In the genomic region with DNA sequence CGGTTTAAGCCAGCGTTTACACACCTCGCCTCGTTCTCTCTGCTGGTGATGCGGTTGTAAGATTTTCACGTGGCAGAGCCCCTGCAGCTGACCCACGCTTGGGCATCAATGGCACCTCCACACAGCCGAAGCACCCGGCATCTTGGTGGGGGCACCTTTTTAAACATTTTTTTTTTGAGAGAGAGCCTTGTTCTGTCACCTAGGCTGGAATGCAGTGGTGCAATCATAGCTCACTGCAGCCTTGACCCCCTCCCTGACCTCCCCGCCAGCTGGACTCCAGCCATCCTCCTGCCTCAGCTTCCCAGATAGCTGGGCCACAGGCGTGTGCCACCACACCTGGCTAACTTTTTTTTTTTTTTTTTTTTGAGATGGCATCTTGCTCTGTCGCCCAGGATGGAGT, we compare ENCODE assay signal across 23 cellular contexts. TPM values are rescaled to one million over a fixed set of nuclear protein-coding genes. Genes with fewer than 3 reads are reported as not detected.
DNase-seq lines count a peak whose midpoint lies in the region; ATAC-seq and TF ChIP-seq lines count a peak whose summit lies in the region.
"Had no signal": no experiment of that assay in that cellular context is flagged by ENCODE, and none has a peak within 500 bp of the region (broad histone marks: within the 10 kb centered on the region; RNA-seq: fewer than 3 reads in every experiment).

No MANE protein-coding gene starts in this region.

- no peaks in the 10 kb centered on the region for H3K9me3 ChIP-seq in HEK293 (ENCODE audit: control insufficient read depth, insufficient read depth, low read depth, low read length)
- H3K9me3 ChIP-seq in neuronal stem cell (replicated peaks in 1 of 2; ENCODE audit: control insufficient read depth in 2 of 2, insufficient read depth in 1 of 2, low read depth in 1 of 2, low read length in 2 of 2): no peaks in the 10 kb centered on the region
- no peaks in the 10 kb centered on the region for H3K9me3 ChIP-seq in tibial nerve
- H3K9me3 ChIP-seq: BE2C, BLaER1 had no signal

- no peak overlapping the region for H2BK12ac ChIP-seq in neuronal stem cell (ENCODE audit: low read length)

- H3K27me3 Mint-ChIP-seq in nephron (ENCODE audit: low read depth) (no peaks in the 10 kb centered on the region), natural killer cell (ENCODE audit: low read depth in 2 of 2) (no peaks in the 10 kb centered on the region)
- H3K27me3 Mint-ChIP-seq: CD4-positive, alpha-beta memory T cell; CD8-positive, alpha-beta memory T cell had no signal

- H3K18ac ChIP-seq in neuronal stem cell (ENCODE audit: low read length): no peak overlapping the region

- POLR2A ChIA-PET in HEK293 (lab: Yijun Ruan, JAX): no interaction called here
- POLR2A ChIA-PET in RWPE1 (lab: Yijun Ruan, JAX; ENCODE audit: low non-redundant PET): no interaction called here

- H2BK15ac ChIP-seq in neuronal stem cell (ENCODE audit: low read length): no peak overlapping the region

- H2BK5ac ChIP-seq in neuronal stem cell (ENCODE audit: low read length): no peak overlapping the region

- H3K4me2 ChIP-seq in neuronal stem cell (ENCODE audit: insufficient read depth, low read length, poor library complexity, severe bottlenecking): no peak overlapping the region
- H3K4me2 ChIP-seq: BLaER1 had no signal

- TF ChIP-seq CTCF in HEK293 (tag by site-specific recombination; IDR thresholded peaks at IDR 0.05) (no peak), RWPE1 (conservative IDR thresholded peaks at IDR 0.05; ENCODE audit: low read depth) (no peak), nephron (IDR thresholded peaks at IDR 0.05; ENCODE audit: unreplicated experiment in 3 of 3) (no peak), tibial nerve (IDR thresholded peaks at IDR 0.05) (no peak), natural killer cell (IDR thresholded peaks at IDR 0.05) (no peak)

- no peak overlapping the region for H3K27ac Mint-ChIP-seq in nephron
- H3K27ac Mint-ChIP-seq in natural killer cell: no peak overlapping the region
- H3K27ac Mint-ChIP-seq: CD4-positive, alpha-beta memory T cell; CD8-positive, alpha-beta memory T cell had no signal

- H3K9ac ChIP-seq in neuronal stem cell (ENCODE audit: low read depth, low read length, poor library complexity): peak overlapping the region; percentile 60

- H2AK5ac ChIP-seq in neuronal stem cell (ENCODE audit: low read depth, low read length): no peak overlapping the region

- no peak for TF ChIP-seq POLR2A in tibial nerve (IDR thresholded peaks at IDR 0.05)

- no peak for ATAC-seq in natural killer cell
- ATAC-seq: GM12878 had no signal

- intact Hi-C loops in natural killer cell (cut with micrococcal nuclease): no loop called here

- H4K8ac ChIP-seq in neuronal stem cell (ENCODE audit: low read depth, low read length): no peak overlapping the region

- peaks cover 0 to 71% of the 10 kb centered on the region in 2 experiments; a peak in 2 of 3 replicates for H3K36me3 ChIP-seq in HEK293 (ENCODE audit: control insufficient read depth in 2 of 2, insufficient read depth in 1 of 2, low read length in 2 of 2)
- H3K36me3 ChIP-seq in neuronal stem cell (replicated peaks in 1 of 2; ENCODE audit: control insufficient read depth in 2 of 2, insufficient read depth in 2 of 2, low read length in 2 of 2): peaks cover 9 to 70% of the 10 kb centered on the region in 2 donors
- H3K36me3 ChIP-seq in tibial nerve: peaks cover 0 to 74% (median 0%) of the 10 kb centered on the region in 3 donors

- no peaks in the 10 kb centered on the region for H3K4me1 Mint-ChIP-seq in nephron
- H3K4me1 Mint-ChIP-seq in natural killer cell: peaks cover 0 to 4% of the 10 kb centered on the region in 2 donors

- H3K14ac ChIP-seq in neuronal stem cell (ENCODE audit: low read length): no peak overlapping the region

- no peak overlapping the region for H2BK120ac ChIP-seq in neuronal stem cell (ENCODE audit: low read depth, low read length)

- no peak for TF ChIP-seq EP300 in tibial nerve (IDR thresholded peaks at IDR 0.05)

- H3K9me3 Mint-ChIP-seq in nephron (no peaks in the 10 kb centered on the region), natural killer cell (no peaks in the 10 kb centered on the region)
- H3K9me3 Mint-ChIP-seq: CD4-positive, alpha-beta memory T cell; CD8-positive, alpha-beta memory T cell had no signal

- CTCF ChIA-PET in HEK293 (lab: Yijun Ruan, JAX) (no interaction called here), RWPE1 (lab: Yijun Ruan, JAX) (interaction anchor here (0.6 kb wide), 2 partner anchors 53 to 117 kb away, joined by 3 to 4 read pairs; no protein-coding TSS in a partner anchor)

- H3K4me3 Mint-ChIP-seq in nephron (peak overlapping the region in 2 of 3 experiments; percentile 37 to 48), natural killer cell (no peak overlapping the region)
- H3K4me3 Mint-ChIP-seq: CD4-positive, alpha-beta memory T cell; CD8-positive, alpha-beta memory T cell had no signal

- H3K79me1 ChIP-seq in neuronal stem cell (ENCODE audit: low read depth, low read length): peaks cover 7% of the 10 kb centered on the region

- H3K27ac ChIP-seq in HEK293 (ENCODE audit: extremely low read depth, low read depth, low read length) (no peak overlapping the region), RWPE1 (peak overlapping the region; percentile 89), neuronal stem cell (replicated peaks; ENCODE audit: low read length) (no peak overlapping the region), tibial nerve (no peak overlapping the region)
- H3K27ac ChIP-seq: BLaER1, C4-2B had no signal

- no peak overlapping the region for H2AFZ ChIP-seq in neuronal stem cell (ENCODE audit: low read length)

- H3K4ac ChIP-seq in neuronal stem cell (ENCODE audit: low read length): no peak overlapping the region

- WGBS in neuronal stem cell (ENCODE audit: extremely low coverage in 2 of 2, insufficient read length in 2 of 2, insufficient replicate concordance in 1 of 2), 2 donors: no CpG with 5 or more reads among the region's 12 CpGs
- 85 to 88% methylated on average over 12 of the region's 12 CpGs for WGBS in tibial nerve, 2 donors

- H3K4me1 ChIP-seq in HEK293 (ENCODE audit: control insufficient read depth, insufficient read depth, low read length): no peaks in the 10 kb centered on the region
- H3K4me1 ChIP-seq in neuronal stem cell (ENCODE audit: control insufficient read depth in 2 of 2, insufficient read depth in 1 of 2, low read depth in 1 of 2, low read length in 2 of 2): peaks cover 4 to 7% of the 10 kb centered on the region in 2 donors
- peaks cover 0 to 12% (median 7%) of the 10 kb centered on the region in 4 donors for H3K4me1 ChIP-seq in tibial nerve
- H3K4me1 ChIP-seq: BE2C had no signal

- H4K91ac ChIP-seq in neuronal stem cell (ENCODE audit: low read depth, low read length, poor library complexity): no peak overlapping the region

- no peak overlapping the region for H3K4me3 ChIP-seq in HEK293 (ENCODE audit: low read depth, low read length)
- H3K4me3 ChIP-seq in neuronal stem cell (ENCODE audit: low read length in 2 of 2): no peak overlapping the region
- H3K4me3 ChIP-seq in tibial nerve: no peak overlapping the region
- H3K4me3 ChIP-seq: BLaER1, GM12878 had no signal

- H3K23ac ChIP-seq in neuronal stem cell (ENCODE audit: low read depth, low read length, poor library complexity): peak overlapping the region; percentile 17

- DNase-seq in RWPE1 (ENCODE audit: low spot score): no peak
- DNase-seq in neuronal stem cell (ENCODE audit: low spot score): no peak
- DNase-seq in tibial nerve (ENCODE audit: low spot score in 2 of 2): no peak
- DNase-seq in C1 segment of cervical spinal cord (lab: John Stamatoyannopoulos, UW): no peak
- DNase-seq in natural killer cell: no peak
- DNase-seq: 8988T; ACHN; BE2C; CD4-positive, alpha-beta memory T cell; CD8-positive, alpha-beta memory T cell; COR-L47; DMS 273 treated with DMSO at 0.1 percent for 48 hours; DMS153; DMS53; DMS79; DND-41; EL; GDM1 had no signal

- H3K27me3 ChIP-seq in neuronal stem cell (ENCODE audit: control insufficient read depth in 3 of 3, insufficient read depth in 3 of 3, low read depth in 1 of 3, low read length in 3 of 3) (no peaks in the 10 kb centered on the region), tibial nerve (no peaks in the 10 kb centered on the region)
- H3K27me3 ChIP-seq: BE2C, BLaER1 had no signal

- H3K36me3 Mint-ChIP-seq in nephron (ENCODE audit: low read depth) (no peaks in the 10 kb centered on the region), natural killer cell (no peaks in the 10 kb centered on the region)
- H3K36me3 Mint-ChIP-seq: CD4-positive, alpha-beta memory T cell; CD8-positive, alpha-beta memory T cell had no signal

TF ChIP-seq in HEK293, 187 proteins besides CTCF, POLR2A, EP300 and RAD21:
- TF ChIP-seq ZNF585B (tag by site-specific recombination; IDR thresholded peaks at IDR 0.05) (no peak), ZNF600 (tag by site-specific recombination; IDR thresholded peaks at IDR 0.05) (0 out of 2 replicates have a peak, but pooled peaks have one; percentile 12)

RNA-seq across cellular contexts. Expression of gene WDR90, which starts 4.9 kb away (rescaled TPM):
- 16.6 TPM for polyA plus RNA-seq in neuronal stem cell (2013, experiment 1 of 2)
- polyA plus RNA-seq in neuronal stem cell (2013, experiment 2 of 2): 15.8 TPM
- total RNA-seq in tibial nerve (10 to 100 TPM; 26.9 to 83.7 (median 54.1) TPM), natural killer cell (10 to 100 TPM; 16.7 to 22.8 (median 20.2) TPM)

RNA-seq across cellular contexts. Expression of gene MCRIP2, which starts 12.4 kb away (rescaled TPM):
- 10.3 TPM for polyA plus RNA-seq in neuronal stem cell (2013, experiment 1 of 2)
- 10.5 TPM for polyA plus RNA-seq in neuronal stem cell (2013, experiment 2 of 2)
- total RNA-seq in tibial nerve: 10 to 100 TPM; 20.8 to 37.7 (median 32.4) TPM
- 10 to 100 TPM; 11.3 to 17.4 (median 15.7) TPM for total RNA-seq in natural killer cell

RNA-seq across cellular contexts. Expression of gene RHOT2, which starts 13.9 kb away (rescaled TPM):
- polyA plus RNA-seq in neuronal stem cell (2013, experiment 1 of 2): 68.0 TPM
- 63.4 TPM for polyA plus RNA-seq in neuronal stem cell (2013, experiment 2 of 2)
- total RNA-seq in tibial nerve (100 to 1,000 TPM in 3 of 4 donors, 10 to 100 TPM in 1; 68.6 to 188 (median 106) TPM), natural killer cell (100 to 1,000 TPM; 205 to 216 (median 211) TPM)

RNA-seq across cellular contexts. Expression of gene METTL26, which starts 17.9 kb away (rescaled TPM):
- polyA plus RNA-seq in neuronal stem cell (2013, experiment 1 of 2): 56.9 TPM
- polyA plus RNA-seq in neuronal stem cell (2013, experiment 2 of 2): 56.4 TPM
- total RNA-seq in tibial nerve (100 to 1,000 TPM; 147 to 204 (median 176) TPM), natural killer cell (10 to 100 TPM; 33.7 to 36.3 (median 36.1) TPM)

RNA-seq across cellular contexts. Expression of gene RHBDL1, which starts 21.4 kb away (rescaled TPM):
- 2.2 TPM for polyA plus RNA-seq in neuronal stem cell (2013, experiment 1 of 2)
- polyA plus RNA-seq in neuronal stem cell (2013, experiment 2 of 2): 1.8 TPM
- total RNA-seq in tibial nerve (1 to 10 TPM in 3 of 4 donors, under 1 TPM in 1; 0.90 to 3.5 (median 1.9) TPM), natural killer cell (1 to 10 TPM; 2.9 to 4.2 (median 4.2) TPM)
